In genomic region chr6:104860221-104860620, GRCh38 we compare ENCODE assay signal across 8 cellular contexts. TPM values are rescaled to one million over a fixed set of nuclear protein-coding genes. Genes with fewer than 3 reads are reported as not detected.
DNase-seq lines count a peak whose midpoint lies in the region; ATAC-seq, FAIRE-seq and TF ChIP-seq lines count a peak whose summit lies in the region.

No MANE protein-coding gene starts in this region.

- TF ChIP-seq RAD21 in K562 (CRISPR knock-in tag; conservative IDR thresholded peaks at IDR 0.05 in 1 of 2, IDR thresholded peaks at IDR 0.05 in 1 of 2): no peak

- H3K4ac ChIP-seq in mesenchymal stem cell (ENCODE audit: low read depth in 1 of 2, low read length in 2 of 2): no peak overlapping the region

- WGBS in heart left ventricle, 4 donors: 63 to 83% (median 77%) methylated on average over 2 of the region's 2 CpGs
- 92% methylated on average over 2 of the region's 2 CpGs for WGBS in K562 (ENCODE audit: insufficient coverage, low coverage, missing lambda C conversion rate)
- WGBS in mesenchymal stem cell: 100% methylated on average over 2 of the region's 2 CpGs
- WGBS in urinary bladder: 80% methylated on average over 2 of the region's 2 CpGs

- H3K79me1 ChIP-seq in mesenchymal stem cell (replicated peaks; ENCODE audit: low read length, poor library complexity, severe bottlenecking): peaks cover 7% of the 10 kb centered on the region

- H2BK12ac ChIP-seq in mesenchymal stem cell (ENCODE audit: low read length in 2 of 2): no peak overlapping the region

- no peak overlapping the region for H3K18ac ChIP-seq in mesenchymal stem cell (ENCODE audit: low read depth in 1 of 2, low read length in 2 of 2)

- POLR2A ChIA-PET in K562 (lab: Yijun Ruan, JAX): interaction anchor here (0.7 to 1.0 kb wide), 3 partner anchors 8 to 49 kb away, joined by 3 read pairs; no protein-coding TSS in a partner anchor

- in situ Hi-C loops in K562 (cut with MboI): no loop called here

- ATAC-seq in heart left ventricle (no peak), left ventricle myocardium superior (no peak), K562 (no peak), HG02623 (IDR thresholded peaks at IDR 0.05; ENCODE audit: unreplicated experiment) (no peak)

- no peaks in the 10 kb centered on the region for H3K9me1 ChIP-seq in K562 (ENCODE audit: control insufficient read depth, insufficient read depth, low read length)

- DNase-seq in heart left ventricle (no peak), left ventricle myocardium superior (no peak), K562 (ENCODE audit: extremely low read depth in 1 of 4, low spot score in 3 of 4) (peak in 1 of 4 experiments; percentile 2), mesenchymal stem cell (no peak), NCI-H510A (lab: John Stamatoyannopoulos, UW) (no peak), amniotic stem cell (lab: John Stamatoyannopoulos, UW) (no peak)

- H3K79me2 ChIP-seq in K562 (ENCODE audit: control insufficient read depth, insufficient read depth, low read length): peaks cover 13% of the 10 kb centered on the region

- no peak for TF ChIP-seq EP300 in K562 (IDR thresholded peaks at IDR 0.05; ENCODE audit: low read length)

- no peak overlapping the region for H3K23ac ChIP-seq in mesenchymal stem cell (ENCODE audit: low read length in 2 of 2)

- FAIRE-seq in K562 (lab: Jason Lieb, UNC): no peak

- no TSS peak for BruUV-seq in K562 (replicated peaks; lab: Mats Ljungman, UMichigan)

- H3K4me3 ChIP-seq in heart left ventricle (peak overlapping the region in 11 of 12 donors; percentile 68 to 98 (median 89)), K562 (peak overlapping the region; percentile 89), mesenchymal stem cell (ENCODE audit: insufficient read depth in 1 of 2, low read depth in 1 of 2, low read length in 2 of 2) (peak overlapping the region in 1 of 2 experiments; percentile 95), urinary bladder (ENCODE audit: low read depth, low read length) (peak overlapping the region; percentile 77)

- H2BK5ac ChIP-seq in mesenchymal stem cell (ENCODE audit: low read depth, low read length, poor library complexity, severe bottlenecking): no peak overlapping the region

- H2BK120ac ChIP-seq in mesenchymal stem cell (ENCODE audit: low read depth, low read length): no peak overlapping the region

- H3K4me1 ChIP-seq in heart left ventricle (peaks cover 0 to 12% (median 9%) of the 10 kb centered on the region in 12 donors), K562 (replicated peaks in 1 of 2; ENCODE audit: control insufficient read depth in 2 of 2, insufficient read depth in 2 of 2, low read length in 2 of 2) (peaks cover 0 to 10% of the 10 kb centered on the region in 2 experiments; a peak in 2 of 5 replicates), mesenchymal stem cell (ENCODE audit: control insufficient read depth, insufficient read depth, low read depth, low read length) (no peaks in the 10 kb centered on the region), urinary bladder (ENCODE audit: insufficient read depth) (no peaks in the 10 kb centered on the region)

- H3K36me3 ChIP-seq in heart left ventricle: no peaks in the 10 kb centered on the region
- H3K36me3 ChIP-seq in K562 (ENCODE audit: control insufficient read depth, insufficient read depth, low read length): no peaks in the 10 kb centered on the region
- H3K36me3 ChIP-seq in mesenchymal stem cell (ENCODE audit: control insufficient read depth in 1 of 2, insufficient read depth in 2 of 2, low read depth in 1 of 2, low read length in 2 of 2): no peaks in the 10 kb centered on the region
- H3K36me3 ChIP-seq in urinary bladder (ENCODE audit: insufficient read depth): no peaks in the 10 kb centered on the region

- TF ChIP-seq POLR2A in heart left ventricle (IDR thresholded peaks at IDR 0.05) (no peak), K562 (conservative IDR thresholded peaks at IDR 0.05) (no peak)

- H3K27ac ChIP-seq in heart left ventricle (peak overlapping the region in 10 of 12 donors; percentile 53 to 86 (median 80)), K562 (ENCODE audit: extremely low read depth, low read depth, low read length) (peak overlapping the region; percentile 25; the same call in 1 of the 3 replicates), mesenchymal stem cell (ENCODE audit: low read length, poor library complexity, severe bottlenecking) (no peak overlapping the region), urinary bladder (ENCODE audit: low read depth) (no peak overlapping the region)

- H3K14ac ChIP-seq in mesenchymal stem cell (ENCODE audit: low read length in 2 of 2): no peak overlapping the region

- H4K8ac ChIP-seq in mesenchymal stem cell (ENCODE audit: low read length): no peak overlapping the region

- TF ChIP-seq CTCF in heart left ventricle (IDR thresholded peaks at IDR 0.05) (no peak), K562 (IDR thresholded peaks at IDR 0.05 in 2 of 3, conservative IDR thresholded peaks at IDR 0.05 in 1 of 3; ENCODE audit: insufficient read depth in 2 of 3, low read depth in 1 of 3, low read length in 3 of 3) (no peak)

- H2AFZ ChIP-seq in K562 (ENCODE audit: low read depth, low read length): peak overlapping the region; percentile 98
- H2AFZ ChIP-seq in mesenchymal stem cell (ENCODE audit: low read depth, low read length): no peak overlapping the region

- intact Hi-C loops in heart left ventricle (cut with DNase I) (no loop called here), left ventricle myocardium superior (cut with micrococcal nuclease) (no loop called here), K562 (cut with micrococcal nuclease) (no loop called here)

- H3K9me3 ChIP-seq in heart left ventricle: no peaks in the 10 kb centered on the region
- no peaks in the 10 kb centered on the region for H3K9me3 ChIP-seq in K562 (replicated peaks; ENCODE audit: control insufficient read depth, insufficient read depth, low read depth, low read length)
- H3K9me3 ChIP-seq in mesenchymal stem cell (ENCODE audit: control insufficient read depth, low read length): no peaks in the 10 kb centered on the region

- no peak overlapping the region for H2BK15ac ChIP-seq in mesenchymal stem cell (ENCODE audit: low read depth, poor library complexity, severe bottlenecking)

- H3K27me3 ChIP-seq in heart left ventricle (peaks cover 0 to 5% (median 0%) of the 10 kb centered on the region in 9 donors), K562 (ENCODE audit: control insufficient read depth in 2 of 2, insufficient read depth in 2 of 2, low read length in 2 of 2) (peaks cover 0 to 6% of the 10 kb centered on the region in 2 experiments; a peak in 2 of 5 replicates), mesenchymal stem cell (ENCODE audit: control insufficient read depth in 1 of 2, insufficient read depth in 1 of 2, low read length in 2 of 2) (no peaks in the 10 kb centered on the region)

- H4K91ac ChIP-seq in mesenchymal stem cell (ENCODE audit: low read length): no peak overlapping the region

- H3K9ac ChIP-seq in K562 (ENCODE audit: insufficient read depth in 1 of 2, low read depth in 2 of 2, low read length in 2 of 2): peak overlapping the region in 1 of 2 experiments; percentile 65; a peak in 2 of 4 replicates
- H3K9ac ChIP-seq in mesenchymal stem cell (ENCODE audit: low read length): peak overlapping the region; percentile 94

- H3K4me2 ChIP-seq in K562 (ENCODE audit: insufficient read depth, low read length): peak overlapping the region; percentile 81
- H3K4me2 ChIP-seq in mesenchymal stem cell (ENCODE audit: low read length, poor library complexity, severe bottlenecking): no peak overlapping the region

- H2AK5ac ChIP-seq in mesenchymal stem cell (ENCODE audit: low read length, severe bottlenecking): no peak overlapping the region

- H4K20me1 ChIP-seq in K562 (replicated peaks; ENCODE audit: control insufficient read depth, insufficient read depth, low read length): no peaks in the 10 kb centered on the region

- CTCF ChIA-PET in K562 (lab: Yijun Ruan, JAX; ENCODE audit: low intra/inter-chr PET ratio): interaction anchor here (0.5 to 0.7 kb wide), 2 partner anchors 213 to 542 kb away, joined by 3 to 5 read pairs; no protein-coding TSS in a partner anchor

TF ChIP-seq in K562, 482 proteins besides CTCF, POLR2A, EP300 and RAD21 (continues in another document):
- TF ChIP-seq SUPT5H (IDR thresholded peaks at IDR 0.05) (no peak), ZNF561 (CRISPR knock-in tag; conservative IDR thresholded peaks at IDR 0.05) (no peak), LEF1 (IDR thresholded peaks at IDR 0.05) (0 out of 2 replicates have a peak, but pooled peaks have one; percentile 9)

RNA-seq across cellular contexts. Expression of gene HACE1, which starts 0.5 kb away (rescaled TPM):
- 1 to 10 TPM; 6.3 to 8.6 (median 7.0) TPM for total RNA-seq in heart left ventricle
- polyA plus RNA-seq in heart left ventricle: 1 to 10 TPM; 2.9 to 5.4 TPM
- total RNA-seq in left ventricle myocardium superior: 6.7 TPM
- 23.8 and 75.5 TPM in 2 replicates for total RNA-seq in K562 (2011; cell fraction: chromatin; rRNA removed; ENCODE audit: low replicate concordance)
- total RNA-seq in K562 (2011; cell fraction: nucleolus; rRNA removed): 8.5 and 12.9 TPM in 2 replicates
- total RNA-seq in K562 (2011; cell fraction: nucleoplasm; rRNA removed): 19.4 and 33.0 TPM in 2 replicates
- 8.3 and 13.4 TPM in 2 replicates for total RNA-seq in K562 (2014; rRNA removed)
- total RNA-seq in K562 (2014; rRNA removed; fragmentation: Illumina TruSeq; extraction: Trizol): 11.4 and 11.6 TPM in 2 replicates
- total RNA-seq in K562 (2015; rRNA removed; fragmentation: Illumina TruSeq; extraction: Trizol): 9.3 and 11.6 TPM in 2 replicates
- 10.1 and 10.3 TPM in 2 replicates for total RNA-seq in K562 (2021)
- polyA plus RNA-seq in K562 (2011; rRNA removed): 16.7 and 19.9 TPM in 2 replicates
- polyA plus RNA-seq in K562 (2011; cell fraction: cytosol; rRNA removed): 6.1 and 6.5 TPM in 2 replicates
- polyA plus RNA-seq in K562 (2011; cell fraction: nucleus; rRNA removed): 18.1 and 27.5 TPM in 2 replicates
- 6.5 and 11.4 TPM in 2 replicates for polyA plus RNA-seq in K562 (2012)
- polyA plus RNA-seq in K562 (2014; fragmentation: Illumina TruSeq; extraction: Trizol): 7.2 and 7.7 TPM in 2 replicates
- polyA plus RNA-seq in K562 (2014; fragmentation: Nextera tagmentation; extraction: Ambion mirVana): 1 to 10 TPM; 3.6 to 4.9 TPM
- 8.5 and 9.1 TPM in 2 replicates for polyA plus RNA-seq in K562 (2014; rRNA removed)
- polyA minus RNA-seq in K562 (2011; rRNA and poly(A)+ RNA removed): 31.6 and 34.6 TPM in 2 replicates
- polyA minus RNA-seq in K562 (2011; cell fraction: cytosol; rRNA and poly(A)+ RNA removed): 7.0 and 9.4 TPM in 2 replicates
- 26.0 and 35.4 TPM in 2 replicates for polyA minus RNA-seq in K562 (2011; cell fraction: nucleus; rRNA and poly(A)+ RNA removed)
- polyA plus RNA-seq in mesenchymal stem cell (2013, experiment 1 of 2): 9.0 TPM
- polyA plus RNA-seq in mesenchymal stem cell (2013, experiment 2 of 2): 9.5 TPM
- total RNA-seq in urinary bladder: 39.8 TPM
- polyA plus RNA-seq in urinary bladder: 11.4 TPM

Comparison
In these comparisons a context has a peak if more than half of its experiments do, and no peak if none do; other contexts are left out.
1. H3K27ac ChIP-seq: peak in heart left ventricle (10 of 12) and K562 (single experiment); none in mesenchymal stem cell (single experiment) and urinary bladder (single experiment).